ENCODE assay signal across 27 cellular contexts in the genomic region with DNA sequence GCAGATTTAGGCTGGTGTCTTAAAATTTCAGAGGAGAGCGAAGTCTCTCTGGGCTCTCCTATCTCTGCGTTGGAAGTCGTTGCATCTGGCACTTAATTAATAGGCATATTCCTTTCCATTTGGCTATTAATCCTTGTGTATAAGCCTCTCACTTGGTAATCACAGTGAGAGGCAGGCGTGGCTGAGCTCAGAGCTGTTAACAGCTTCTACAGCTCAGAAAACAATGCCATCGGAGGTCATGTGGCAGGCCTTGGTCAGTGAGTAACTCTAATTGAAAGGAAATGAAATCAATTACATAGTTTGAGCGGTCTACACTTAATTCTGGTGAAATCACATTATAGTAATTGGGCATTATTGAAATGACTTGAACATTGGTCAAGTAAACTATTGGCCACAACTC.
"Had no signal": no experiment of that assay in that cellular context is flagged by ENCODE, and none has a peak within 500 bp of the region (broad histone marks: within the 10 kb centered on the region; RNA-seq: fewer than 3 reads in every experiment).

No MANE protein-coding gene starts in this region.

- H3K36me3 Mint-ChIP-seq: memory B cell; natural killer cell; stimulated activated effector memory CD8-positive, alpha-beta T cell treated with anti-CD3 and anti-CD28 coated beads, Interleukin-12 subunit alpha, Interleukin-12 subunit beta, amount 100 ng/mL, for 72 hours; type B pancreatic cell had no signal

- H3K4me1 Mint-ChIP-seq: memory B cell, natural killer cell had no signal

- H3K27me3 ChIP-seq: colonic mucosa, foreskin keratinocyte, heart left ventricle, hepatocyte, pancreas, right atrium auricular region, tibial artery had no signal

- ATAC-seq: foreskin keratinocyte; gastroesophageal sphincter; heart left ventricle; left lobe of liver; natural killer cell; pancreas; sciatic nerve; stimulated activated effector memory CD8-positive, alpha-beta T cell treated with anti-CD3 and anti-CD28 coated beads, Interleukin-12 subunit alpha, Interleukin-12 subunit beta, amount 100 ng/mL, for 72 hours had no signal

- H3K27ac ChIP-seq: colonic mucosa, esophagus muscularis mucosa, foreskin keratinocyte, gastroesophageal sphincter, heart left ventricle, hepatocyte, neutrophil, pancreas, right atrium auricular region, stomach, tibial artery had no signal

- FAIRE-seq: endothelial cell of umbilical vein, kidney, pancreas had no signal

- H3K4me1 ChIP-seq: colonic mucosa, esophagus muscularis mucosa, foreskin keratinocyte, gastroesophageal sphincter, heart left ventricle, pancreas, right atrium auricular region, stomach, tibial artery had no signal

- H3K27ac Mint-ChIP-seq: dendritic cell treated with granulocyte-macrophage colony-stimulating factor and Interleukin-4, amounts not matched to agents 40 ng/mL and 50 ng/mL, for 4 days; memory B cell; natural killer cell; stimulated activated effector memory CD8-positive, alpha-beta T cell treated with anti-CD3 and anti-CD28 coated beads, Interleukin-12 subunit alpha, Interleukin-12 subunit beta, amount 100 ng/mL, for 72 hours; type B pancreatic cell had no signal

- DNase-seq: colonic mucosa; effector memory CD4-positive, alpha-beta T cell; foreskin keratinocyte; heart left ventricle; kidney; natural killer cell; pancreas; stimulated activated CD4-positive, alpha-beta T cell treated with anti-CD3 and anti-CD28 coated beads, Interleukin-12 subunit alpha, Interleukin-12 subunit beta, amount 100 ng/mL, for 4 hours; stimulated activated CD4-positive, alpha-beta T cell treated with anti-CD3 and anti-CD28 coated beads, Interleukin-1b, Interleukin-23, amount 100 ng/mL, for 48 hours; stimulated activated CD4-positive, alpha-beta T cell treated with anti-CD3 and anti-CD28 coated beads, Interleukin-4, amount 100 ng/mL, for 24 hours; stimulated activated naive CD4-positive, alpha-beta T cell treated with Interleukin-2 at 50 U/mL for 16 hours; stomach; tibial artery had no signal

- H3K79me2 ChIP-seq: hepatocyte had no signal

- H2AFZ ChIP-seq: hepatocyte had no signal

- H3K9me3 ChIP-seq: colonic mucosa, esophagus muscularis mucosa, gastroesophageal sphincter, heart left ventricle, neutrophil, pancreas, right atrium auricular region, stomach, tibial artery had no signal

- H3K4me2 ChIP-seq: hepatocyte, smooth muscle cell had no signal

- H3K4me3 Mint-ChIP-seq: dendritic cell treated with granulocyte-macrophage colony-stimulating factor and Interleukin-4, amounts not matched to agents 40 ng/mL and 50 ng/mL, for 4 days; memory B cell; natural killer cell; stimulated activated effector memory CD8-positive, alpha-beta T cell treated with anti-CD3 and anti-CD28 coated beads, Interleukin-12 subunit alpha, Interleukin-12 subunit beta, amount 100 ng/mL, for 72 hours; type B pancreatic cell had no signal

- H3K4me3 ChIP-seq: colonic mucosa, esophagus muscularis mucosa, gastroesophageal sphincter, heart left ventricle, hepatocyte, lung, pancreas, right atrium auricular region, smooth muscle cell, stomach, tibial artery had no signal

- H3K9me3 Mint-ChIP-seq: stimulated activated effector memory CD8-positive, alpha-beta T cell treated with anti-CD3 and anti-CD28 coated beads, Interleukin-12 subunit alpha, Interleukin-12 subunit beta, amount 100 ng/mL, for 72 hours; type B pancreatic cell had no signal

- H3K36me3 ChIP-seq: colonic mucosa, esophagus muscularis mucosa, gastroesophageal sphincter, heart left ventricle, neutrophil, pancreas, right atrium auricular region, stomach, tibial artery had no signal
